Comparison of ENCODE assay signal across 13 cellular contexts in the genomic region with DNA sequence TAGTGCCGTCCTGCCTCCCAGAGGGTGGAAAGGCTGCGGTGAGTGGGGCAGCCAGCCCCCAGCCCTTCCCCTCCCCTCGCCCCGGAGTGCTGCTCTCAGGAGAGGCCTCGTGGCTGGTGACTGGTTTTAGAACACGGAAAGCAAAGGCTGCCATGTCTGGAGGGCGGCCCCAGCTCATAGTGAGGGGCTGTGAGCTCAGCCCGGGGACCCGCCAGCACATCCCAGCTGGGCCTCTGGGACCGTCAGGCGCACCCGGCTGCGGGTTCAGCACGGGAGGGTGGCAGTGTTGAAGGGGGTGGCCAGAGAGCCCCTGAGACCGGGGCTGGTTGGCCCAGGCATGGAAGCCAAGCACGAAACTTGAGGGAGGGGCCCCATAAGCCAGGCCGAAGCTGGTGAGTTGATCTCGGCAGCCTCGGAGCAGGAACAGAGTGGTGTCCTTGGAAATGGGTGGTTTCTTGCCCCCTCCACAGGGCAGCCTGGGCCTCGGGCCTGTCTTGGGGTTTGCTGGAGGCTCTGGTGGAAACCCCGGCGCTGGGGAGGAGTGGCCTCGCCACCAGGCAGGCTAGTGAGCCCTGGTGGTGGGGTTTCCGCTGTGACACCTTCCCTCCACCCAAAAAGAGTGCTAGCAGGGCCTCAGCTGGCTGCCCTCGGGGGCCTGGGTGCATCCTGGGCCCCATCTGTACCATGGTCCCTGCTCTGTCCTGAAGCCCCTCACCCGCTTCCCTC.
A peak's percentile ranks its signal among the peaks of the same experiment; 100 is the strongest.
DNase-seq lines count a peak whose midpoint lies in the region; ATAC-seq, FAIRE-seq and TF ChIP-seq lines count a peak whose summit lies in the region.
"Had no signal": no experiment of that assay in that cellular context is flagged by ENCODE, and none has a peak within 500 bp of the region (broad histone marks: within the 10 kb centered on the region; RNA-seq: fewer than 3 reads in every experiment).

No MANE protein-coding gene starts in this region.

- no peak for ATAC-seq in body of pancreas
- ATAC-seq in PC-3, result no peak
- ATAC-seq: activated CD4-positive, alpha-beta T cell treated with anti-CD3 and anti-CD28 coated beads for 36 hours had no signal

- H3K4me3 ChIP-seq in HUES64 (ENCODE audit: low read length) (no peak overlapping the region), body of pancreas (no peak overlapping the region), smooth muscle cell (no peak overlapping the region), PC-3 (ENCODE audit: low read length) (no peak overlapping the region)
- H3K4me3 ChIP-seq: left ventricle myocardium inferior had no signal

- FAIRE-seq in H54 (lab: Jason Lieb, UNC), result no peak

- H3K79me2 ChIP-seq in smooth muscle cell (ENCODE audit: low read depth) (no peaks in the 10 kb centered on the region), PC-3 (ENCODE audit: low read length) (no peaks in the 10 kb centered on the region)

- no peaks in the 10 kb centered on the region for H3K9me2 ChIP-seq in PC-3 (replicated peaks; ENCODE audit: low read length)

- POLR2A ChIA-PET in PC-3 (lab: Charles Lee; ENCODE audit: unreplicated experiment), result interaction anchor here (0.6 kb wide), 1 partner anchor 210 kb away, joined by 6 read pairs; no protein-coding TSS in a partner anchor

- H3K4me2 ChIP-seq in smooth muscle cell, result peak overlapping the region; percentile 40
- H3K4me2 ChIP-seq in PC-3 (ENCODE audit: low read length), result no peak overlapping the region

- DNase-seq in GM13976 (ENCODE audit: low spot score) (peak; percentile 81), body of pancreas (peak in 2 of 4 donors; percentile 35 to 57), smooth muscle cell (lab: John Stamatoyannopoulos, UW; ENCODE audit: unreplicated experiment) (peak; percentile 36), H54 (ENCODE audit: insufficient read length, low spot score) (no peak), PC-3 (no peak)
- DNase-seq in activated CD4-positive, alpha-beta T cell treated with anti-CD3 and anti-CD28 coated beads, Interleukin-2, amount 50 U/mL, for 1 hour, result no peak
- DNase-seq: activated CD4-positive, alpha-beta T cell treated with anti-CD3 and anti-CD28 coated beads for 36 hours; DMS79 treated with DMSO at 0.1 percent for 48 hours; KBM-7; left ventricle myocardium inferior; NK-92 treated with Interleukin-12 subunit alpha and Interleukin-12 subunit beta, amount 100 ng/mL, for 24 hours; T-helper 9 cell had no signal

- peaks cover 23% of the 10 kb centered on the region for H3K4me1 ChIP-seq in HUES64 (ENCODE audit: insufficient read depth, low read length)
- H3K4me1 ChIP-seq in body of pancreas, result peaks cover 64% of the 10 kb centered on the region
- H3K4me1 ChIP-seq in smooth muscle cell (ENCODE audit: low read depth), result peaks cover 28% of the 10 kb centered on the region
- H3K4me1 ChIP-seq in PC-3 (ENCODE audit: insufficient read depth, low read length), result peaks cover 2% of the 10 kb centered on the region

- CTCF ChIA-PET in PC-3 (lab: Charles Lee), result no interaction called here

- H3K27ac ChIP-seq in HUES64 (ENCODE audit: low read depth, low read length) (peak overlapping the region; percentile 58; the same call in 1 of the 2 replicates), body of pancreas (peak overlapping the region; percentile 69 to 87 (median 84)), smooth muscle cell (ENCODE audit: low read depth) (peak overlapping the region; percentile 78), PC-3 (ENCODE audit: low read length) (no peak overlapping the region)

- H3F3A ChIP-seq in smooth muscle cell (ENCODE audit: low read depth) (no peaks in the 10 kb centered on the region), PC-3 (ENCODE audit: low read length, unreplicated experiment) (no peaks in the 10 kb centered on the region)

- H2AFZ ChIP-seq in smooth muscle cell (ENCODE audit: low read depth), result no peak overlapping the region
- no peak overlapping the region for H2AFZ ChIP-seq in PC-3 (ENCODE audit: low read length)

- H4K20me1 ChIP-seq in smooth muscle cell (ENCODE audit: low read depth) (peaks cover 55% of the 10 kb centered on the region), PC-3 (ENCODE audit: low read length) (no peaks in the 10 kb centered on the region)

- TF ChIP-seq CTCF in GM13976 (IDR thresholded peaks at IDR 0.05; ENCODE audit: borderline replicate concordance, control extremely low read depth, extremely low read depth, insufficient read depth, missing control alignments), result no peak
- TF ChIP-seq CTCF in body of pancreas (IDR thresholded peaks at IDR 0.05), result no peak
- TF ChIP-seq CTCF in smooth muscle cell (IDR thresholded peaks at IDR 0.05; ENCODE audit: borderline replicate concordance, insufficient read depth, poor library complexity, severe bottlenecking), result no peak
- TF ChIP-seq CTCF in PC-3 (conservative IDR thresholded peaks at IDR 0.05; ENCODE audit: low read depth, low read length), result no peak

- peak overlapping the region; percentile 21; the same call in 1 of the 2 replicates for H3K9ac ChIP-seq in HUES64 (ENCODE audit: low read depth, low read length)
- no peak overlapping the region for H3K9ac ChIP-seq in smooth muscle cell (ENCODE audit: low read depth)
- no peak overlapping the region for H3K9ac ChIP-seq in PC-3 (ENCODE audit: low read length)

- intact Hi-C loops in body of pancreas (cut with DNase I), result no loop called here
- intact Hi-C loops in PC-3 (cut with micrococcal nuclease), result no loop called here

- no peaks in the 10 kb centered on the region; the same call in 1 of the 2 replicates for H3K36me3 ChIP-seq in HUES64 (ENCODE audit: insufficient read depth, low read length)
- peaks cover 0 to 6% of the 10 kb centered on the region in 2 donors for H3K36me3 ChIP-seq in body of pancreas (replicated peaks in 1 of 2; ENCODE audit: insufficient read depth in 1 of 2, low read depth in 2 of 2)
- no peaks in the 10 kb centered on the region for H3K36me3 ChIP-seq in smooth muscle cell (ENCODE audit: low read depth)
- peaks cover 4% of the 10 kb centered on the region; the same call in 1 of the 2 replicates for H3K36me3 ChIP-seq in PC-3 (ENCODE audit: low read depth, low read length)

- in situ Hi-C loops in GM13976 (cut with MboI; ENCODE audit: low sequenced_read_pairs, unreplicated experiment), result no loop called here

- TF ChIP-seq POLR2A in body of pancreas (IDR thresholded peaks at IDR 0.05) (no peak), H54 (IDR thresholded peaks at IDR 0.05; ENCODE audit: low read depth, low read length) (no peak)

- no TSS peak for BruUV-seq in PC-3 (replicated peaks; lab: Mats Ljungman, UMichigan)

- H3K27me3 ChIP-seq in HUES64 (ENCODE audit: insufficient read depth, low read length) (no peaks in the 10 kb centered on the region), body of pancreas (no peaks in the 10 kb centered on the region), smooth muscle cell (ENCODE audit: low read depth) (no peaks in the 10 kb centered on the region), PC-3 (ENCODE audit: low read length) (no peaks in the 10 kb centered on the region)

- 88% methylated on average over 26 of the region's 26 CpGs for WGBS in HUES64
- 70 to 83% methylated on average over 10 to 24 of the region's 26 CpGs for WGBS in body of pancreas, 2 donors
- 85% methylated on average over 26 of the region's 26 CpGs for WGBS in smooth muscle cell (ENCODE audit: low lambda C conversion rate)

- H3K9me3 ChIP-seq in HUES64 (ENCODE audit: insufficient read depth, low read depth, low read length) (no peaks in the 10 kb centered on the region), body of pancreas (no peaks in the 10 kb centered on the region), smooth muscle cell (replicated peaks; ENCODE audit: low read depth) (no peaks in the 10 kb centered on the region), PC-3 (ENCODE audit: low read length) (no peaks in the 10 kb centered on the region)
- H3K9me3 ChIP-seq: left ventricle myocardium inferior had no signal

Comparison
In these comparisons a context has a peak if more than half of its experiments do, and no peak if none do; other contexts are left out.
1. DNase-seq: peak in GM13976 (single experiment) and smooth muscle cell (single experiment); none in H54 (single experiment), activated CD4-positive, alpha-beta T cell treated with anti-CD3 and anti-CD28 coated beads, Interleukin-2, amount 50 U/mL, for 1 hour (single experiment) and PC-3 (single experiment).